Comparison of ENCODE assay signal across 14 cellular contexts in genomic region chr10:29374162-29374561, GRCh38.
DNase-seq lines count a peak whose midpoint lies in the region; ATAC-seq and TF ChIP-seq lines count a peak whose summit lies in the region.
"Had no signal": no experiment of that assay in that cellular context is flagged by ENCODE, and none has a peak within 500 bp of the region (broad histone marks: within the 10 kb centered on the region; RNA-seq: fewer than 3 reads in every experiment).

No MANE protein-coding gene starts in this region.

- peak overlapping the region; percentile 79 for H3K27ac Mint-ChIP-seq in mesothelial cell of epicardium
- H3K27ac Mint-ChIP-seq: CD4-positive, alpha-beta memory T cell had no signal

- ATAC-seq in GM21528 (IDR thresholded peaks at IDR 0.05; ENCODE audit: low FRiP score, unreplicated experiment): no peak

- no peak overlapping the region for H3K4me3 Mint-ChIP-seq in mesothelial cell of epicardium
- H3K4me3 Mint-ChIP-seq: CD4-positive, alpha-beta memory T cell had no signal

- peaks cover 46% of the 10 kb centered on the region for H3K4me1 Mint-ChIP-seq in mesothelial cell of epicardium
- H3K4me1 Mint-ChIP-seq: CD4-positive, alpha-beta memory T cell had no signal

- DNase-seq in ELF-1 (ENCODE audit: low read depth, low spot score) (peak; percentile 38), SW480 (ENCODE audit: low spot score) (peak; percentile 11), mesothelial cell of epicardium (ENCODE audit: low spot score in 2 of 2, unreplicated experiment in 2 of 2) (no peak), NCI-H748 treated with DMSO at 0.1 percent for 48 hours (lab: John Stamatoyannopoulos, UW) (no peak), GM19240 (ENCODE audit: insufficient read length, low spot score) (no peak)
- DNase-seq: C1 segment of cervical spinal cord; Calu3; CD4-positive, alpha-beta memory T cell; COR-L47; DMS53; DMS79 treated with DMSO at 0.1 percent for 48 hours; GOT3; HCEC 1CT had no signal

- H3K36me3 Mint-ChIP-seq in mesothelial cell of epicardium: no peaks in the 10 kb centered on the region
- H3K36me3 Mint-ChIP-seq: CD4-positive, alpha-beta memory T cell had no signal

- no peak for TF ChIP-seq CTCF in mesothelial cell of epicardium (IDR thresholded peaks at IDR 0.05; ENCODE audit: unreplicated experiment)

- no peaks in the 10 kb centered on the region for H3K9me3 Mint-ChIP-seq in mesothelial cell of epicardium
- H3K9me3 Mint-ChIP-seq: CD4-positive, alpha-beta memory T cell had no signal

- no peaks in the 10 kb centered on the region for H3K27me3 Mint-ChIP-seq in mesothelial cell of epicardium (ENCODE audit: low read depth)

Comparison
In these comparisons a context has a peak if more than half of its experiments do, and no peak if none do; other contexts are left out.
1. DNase-seq: peak in ELF-1 (single experiment) and SW480 (single experiment); none in mesothelial cell of epicardium (0 of 2), NCI-H748 treated with DMSO at 0.1 percent for 48 hours (single experiment) and GM19240 (single experiment).